8 cellular contexts compared by ENCODE assay signal in genomic region chr10:77636967-77637473, GRCh38. TPM values are rescaled to one million over a fixed set of nuclear protein-coding genes. Genes with fewer than 3 reads are reported as not detected.
DNase-seq lines count a peak whose midpoint lies in the region; ATAC-seq and TF ChIP-seq lines count a peak whose summit lies in the region.

No MANE protein-coding gene starts in this region.

- no peak for DNase-seq in heart left ventricle
- DNase-seq in Right ventricle myocardium inferior (ENCODE audit: missing footprints), result no peak
- DNase-seq in cardiac fibroblast (ENCODE audit: low read depth in 2 of 2), result no peak
- DNase-seq in mesenchymal stem cell, result no peak
- DNase-seq in vagina (ENCODE audit: extremely low spot score in 2 of 2), result no peak
- DNase-seq in A172 (ENCODE audit: low spot score), result no peak
- no peak for DNase-seq in hippocampal formation (lab: John Stamatoyannopoulos, UW)
- no peak for DNase-seq in CD1c-positive myeloid dendritic cell (ENCODE audit: extremely low spot score)

- peak overlapping the region; percentile 75 for H3K9ac ChIP-seq in mesenchymal stem cell (ENCODE audit: low read length)

- peak overlapping the region in 1 of 2 experiments; percentile 46 for H3K23ac ChIP-seq in mesenchymal stem cell (ENCODE audit: low read length in 2 of 2)

- peak overlapping the region; percentile 75 for H2AFZ ChIP-seq in mesenchymal stem cell (ENCODE audit: low read depth, low read length)

- 1 to 2% (median 1%) methylated on average over 32 to 52 of the region's 52 CpGs for WGBS in heart left ventricle, 4 donors
- WGBS in mesenchymal stem cell, result under 1% methylated on average over 50 of the region's 52 CpGs

- H2BK5ac ChIP-seq in mesenchymal stem cell (ENCODE audit: low read depth, low read length, poor library complexity, severe bottlenecking), result no peak overlapping the region

- ATAC-seq in heart left ventricle (no peak), Right ventricle myocardium inferior (no peak)

- peak overlapping the region; percentile 65 to 71 for H3K4ac ChIP-seq in mesenchymal stem cell (ENCODE audit: low read depth in 1 of 2, low read length in 2 of 2)

- intact Hi-C loops in heart left ventricle (cut with DNase I) (loop anchor here in 1 of 10 donors (5.0 kb wide), 1 partner anchor 140 kb away; no protein-coding TSS in a partner anchor), Right ventricle myocardium inferior (cut with DNase I) (no loop called here), vagina (cut with DNase I) (loop anchor here (5.0 kb wide), 1 partner anchor 230 kb away; no protein-coding TSS in a partner anchor)

- H2AK5ac ChIP-seq in mesenchymal stem cell (ENCODE audit: low read length, severe bottlenecking), result no peak overlapping the region

- H2BK15ac ChIP-seq in mesenchymal stem cell (ENCODE audit: low read depth, poor library complexity, severe bottlenecking), result peak overlapping the region; percentile 40

- TF ChIP-seq CTCF in heart left ventricle (IDR thresholded peaks at IDR 0.05) (no peak), cardiac fibroblast (IDR thresholded peaks at IDR 0.05; ENCODE audit: low read depth, low read length) (no peak), vagina (IDR thresholded peaks at IDR 0.05) (no peak)

- peak overlapping the region; percentile 96 for H3K4me2 ChIP-seq in mesenchymal stem cell (ENCODE audit: low read length, poor library complexity, severe bottlenecking)

- H3K4me1 ChIP-seq in heart left ventricle, result peaks cover 0 to 20% (median 0%) of the 10 kb centered on the region in 12 donors
- H3K4me1 ChIP-seq in mesenchymal stem cell (ENCODE audit: control insufficient read depth, insufficient read depth, low read depth, low read length), result peaks cover 15% of the 10 kb centered on the region
- peaks cover 11% of the 10 kb centered on the region for H3K4me1 ChIP-seq in vagina

- no peaks in the 10 kb centered on the region for H3K9me3 ChIP-seq in heart left ventricle
- H3K9me3 ChIP-seq in mesenchymal stem cell (ENCODE audit: control insufficient read depth, low read length), result no peaks in the 10 kb centered on the region
- H3K9me3 ChIP-seq in vagina, result no peaks in the 10 kb centered on the region

- peak overlapping the region; percentile 65 to 76 for H3K18ac ChIP-seq in mesenchymal stem cell (ENCODE audit: low read depth in 1 of 2, low read length in 2 of 2)

- H3K79me1 ChIP-seq in mesenchymal stem cell (replicated peaks; ENCODE audit: low read length, poor library complexity, severe bottlenecking), result peaks cover 20% of the 10 kb centered on the region

- H4K91ac ChIP-seq in mesenchymal stem cell (ENCODE audit: low read length), result peak overlapping the region; percentile 87

- peak overlapping the region in 1 of 2 experiments; percentile 81 for H2BK12ac ChIP-seq in mesenchymal stem cell (ENCODE audit: low read length in 2 of 2)

- H2BK120ac ChIP-seq in mesenchymal stem cell (ENCODE audit: low read depth, low read length), result peak overlapping the region; percentile 22

- H3K14ac ChIP-seq in mesenchymal stem cell (ENCODE audit: low read length in 2 of 2), result peak overlapping the region in 1 of 2 experiments; percentile 73

- H3K27me3 ChIP-seq in heart left ventricle, result peaks cover 23 to 84% (median 50%) of the 10 kb centered on the region in 9 donors
- peaks cover 0 to 7% of the 10 kb centered on the region in 2 experiments for H3K27me3 ChIP-seq in mesenchymal stem cell (ENCODE audit: control insufficient read depth in 1 of 2, insufficient read depth in 1 of 2, low read length in 2 of 2)
- no peaks in the 10 kb centered on the region for H3K27me3 ChIP-seq in vagina

- peak overlapping the region; percentile 53 for H4K8ac ChIP-seq in mesenchymal stem cell (ENCODE audit: low read length)

- TF ChIP-seq POLR2A in heart left ventricle (IDR thresholded peaks at IDR 0.05) (no peak), vagina (IDR thresholded peaks at IDR 0.05) (no peak)

- H3K4me3 ChIP-seq in heart left ventricle, result peak overlapping the region; percentile 14 to 63 (median 50)
- peak overlapping the region; percentile 68 to 69 for H3K4me3 ChIP-seq in cardiac fibroblast (replicated peaks in 1 of 2; ENCODE audit: low read depth in 2 of 2, low read length in 2 of 2)
- peak overlapping the region; percentile 73 to 89 for H3K4me3 ChIP-seq in mesenchymal stem cell (ENCODE audit: insufficient read depth in 1 of 2, low read depth in 1 of 2, low read length in 2 of 2)
- H3K4me3 ChIP-seq in vagina, result peak overlapping the region; percentile 48 to 69

- peak overlapping the region in 1 of 12 donors; percentile 88 for H3K27ac ChIP-seq in heart left ventricle
- H3K27ac ChIP-seq in mesenchymal stem cell (ENCODE audit: low read length, poor library complexity, severe bottlenecking), result no peak overlapping the region
- H3K27ac ChIP-seq in vagina, result peak overlapping the region; percentile 53

- no peaks in the 10 kb centered on the region for H3K36me3 ChIP-seq in heart left ventricle
- no peaks in the 10 kb centered on the region for H3K36me3 ChIP-seq in mesenchymal stem cell (ENCODE audit: control insufficient read depth in 1 of 2, insufficient read depth in 2 of 2, low read depth in 1 of 2, low read length in 2 of 2)
- H3K36me3 ChIP-seq in vagina, result no peaks in the 10 kb centered on the region

RNA-seq across cellular contexts. Expression of gene KCNMA1, which starts 0.6 kb away (rescaled TPM):
- total RNA-seq in heart left ventricle, result 1 to 10 TPM in 7 of 9 donors, under 1 TPM in 2; 0.63 to 8.7 (median 2.3) TPM
- polyA plus RNA-seq in heart left ventricle, result under 1 TPM; 0.39 to 0.53 TPM
- 2.2 TPM for total RNA-seq in Right ventricle myocardium inferior
- polyA plus RNA-seq in mesenchymal stem cell (2013, experiment 1 of 2), result 21.9 TPM
- polyA plus RNA-seq in mesenchymal stem cell (2013, experiment 2 of 2), result 21.7 TPM
- 94.3 TPM for total RNA-seq in vagina
- 38.5 and 50.7 TPM in 2 replicates for total RNA-seq in A172 (2014; rRNA removed; shearing (Covaris generic))
